Comparison of ENCODE assay signal across 19 cellular contexts in the genomic region with DNA sequence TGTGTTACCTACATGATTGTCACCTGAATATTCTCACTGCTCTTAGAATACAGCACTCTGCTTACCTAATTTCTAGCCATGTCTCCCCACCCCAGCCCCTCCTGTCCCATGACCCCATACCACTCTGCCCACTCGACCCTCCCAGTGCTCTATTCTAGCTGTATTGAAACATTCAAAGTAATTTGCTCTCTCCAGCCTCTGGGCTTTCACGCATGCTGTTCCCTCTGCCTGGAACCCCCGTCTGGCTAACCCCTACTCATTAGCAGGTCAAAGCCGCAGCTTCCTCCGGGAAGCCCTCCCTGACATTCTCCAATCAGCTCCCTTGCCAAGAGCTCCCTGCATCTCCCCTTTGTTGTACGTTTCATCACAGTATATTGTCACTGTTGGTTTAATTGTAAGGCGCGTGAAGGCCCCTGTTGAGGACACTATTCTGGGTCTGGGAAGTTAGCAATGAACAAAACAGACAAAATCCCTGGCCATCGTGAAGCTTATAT.
"Had no signal": no experiment of that assay in that cellular context is flagged by ENCODE, and none has a peak within 500 bp of the region (broad histone marks: within the 10 kb centered on the region; RNA-seq: fewer than 3 reads in every experiment).

No MANE protein-coding gene starts in this region.

- H3K9me3 ChIP-seq: ovary, psoas muscle, sigmoid colon, thoracic aorta, tibial nerve, upper lobe of left lung had no signal

- H3K4me3 ChIP-seq: ovary, psoas muscle, sigmoid colon, thoracic aorta, tibial nerve, upper lobe of left lung had no signal

- H3K4me1 ChIP-seq: psoas muscle, sigmoid colon, tibial nerve, upper lobe of left lung had no signal

- H3K27ac Mint-ChIP-seq: effector memory CD8-positive, alpha-beta T cell; nephron progenitor cell; stimulated activated naive B cell treated with anti-CD40 and anti-IgM and Interleukin-4, amounts not matched to agents 10 μg/mL and 1 μg/mL and 100 μg/mL, for 72 hours; stimulated activated naive CD8-positive, alpha-beta T cell treated with anti-CD3 and anti-CD28 coated beads, Interleukin-15, Interleukin-2, amounts not matched to agents 100 ng/mL and 50 ng/mL, for 24 hours had no signal

- H3K9me3 Mint-ChIP-seq: effector memory CD8-positive, alpha-beta T cell; naive thymus-derived CD8-positive, alpha-beta T cell; nephron progenitor cell; stimulated activated naive B cell treated with anti-CD40 and anti-IgM and Interleukin-4, amounts not matched to agents 10 μg/mL and 1 μg/mL and 100 μg/mL, for 72 hours; stimulated activated naive CD8-positive, alpha-beta T cell treated with anti-CD3 and anti-CD28 coated beads, Interleukin-15, Interleukin-2, amounts not matched to agents 100 ng/mL and 50 ng/mL, for 24 hours had no signal

- H3K4me1 Mint-ChIP-seq: stimulated activated naive B cell treated with anti-CD40 and anti-IgM and Interleukin-4, amounts not matched to agents 10 μg/mL and 1 μg/mL and 100 μg/mL, for 72 hours had no signal

- H3K27ac ChIP-seq: ovary, psoas muscle, sigmoid colon, thoracic aorta, tibial nerve, upper lobe of left lung had no signal

- ATAC-seq: effector memory CD8-positive, alpha-beta T cell; left lobe of liver; naive thymus-derived CD8-positive, alpha-beta T cell; psoas muscle; right cardiac atrium; stimulated activated naive B cell treated with anti-CD40 and anti-IgM and Interleukin-4, amounts not matched to agents 10 μg/mL and 1 μg/mL and 100 μg/mL, for 72 hours had no signal

- H3K36me3 Mint-ChIP-seq: naive thymus-derived CD8-positive, alpha-beta T cell; stimulated activated naive B cell treated with anti-CD40 and anti-IgM and Interleukin-4, amounts not matched to agents 10 μg/mL and 1 μg/mL and 100 μg/mL, for 72 hours had no signal

- FAIRE-seq: frontal cortex, kidney, urothelium cell line had no signal

- H3K4me3 Mint-ChIP-seq: effector memory CD8-positive, alpha-beta T cell; naive thymus-derived CD8-positive, alpha-beta T cell; nephron progenitor cell; stimulated activated naive B cell treated with anti-CD40 and anti-IgM and Interleukin-4, amounts not matched to agents 10 μg/mL and 1 μg/mL and 100 μg/mL, for 72 hours; stimulated activated naive CD8-positive, alpha-beta T cell treated with anti-CD3 and anti-CD28 coated beads, Interleukin-15, Interleukin-2, amounts not matched to agents 100 ng/mL and 50 ng/mL, for 24 hours had no signal

- H3K36me3 ChIP-seq: ovary, sigmoid colon, thoracic aorta, tibial nerve, upper lobe of left lung had no signal

- DNase-seq: cortex of kidney; effector memory CD8-positive, alpha-beta T cell; head of caudate nucleus; kidney; naive thymus-derived CD8-positive, alpha-beta T cell; nephron progenitor cell; occipital lobe; ovary; psoas muscle; right cardiac atrium; sigmoid colon; stimulated activated naive B cell treated with anti-CD40 and anti-IgM and Interleukin-4, amounts not matched to agents 10 μg/mL and 1 μg/mL and 100 μg/mL, for 72 hours; upper lobe of left lung had no signal

- H3K27me3 ChIP-seq: ovary, upper lobe of left lung had no signal
